Comparison of ENCODE assay signal across 31 cellular contexts in genomic region chr5:24747327-24747726, GRCh38.
"Had no signal": no experiment of that assay in that cellular context is flagged by ENCODE, and none has a peak within 500 bp of the region (broad histone marks: within the 10 kb centered on the region; RNA-seq: fewer than 3 reads in every experiment).

No MANE protein-coding gene starts in this region.

- H3K4me1 Mint-ChIP-seq: activated CD4-positive, alpha-beta T cell treated with anti-CD3 and anti-CD28 coated beads, Interleukin-2, amount 10 ng/mL, durations not matched to agents 7 days and 5 days; activated naive CD8-positive, alpha-beta T cell treated with anti-CD3 and anti-CD28 coated beads, Interleukin-2, amount 50 U/mL, for 24 hours; T-cell had no signal

- H3K27me3 Mint-ChIP-seq: activated CD4-positive, alpha-beta memory T cell treated with anti-CD3 and anti-CD28 coated beads for 36 hours; activated CD4-positive, alpha-beta T cell treated with anti-CD3 and anti-CD28 coated beads, Interleukin-2, amount 10 ng/mL, durations not matched to agents 7 days and 5 days; activated naive CD8-positive, alpha-beta T cell treated with anti-CD3 and anti-CD28 coated beads, Interleukin-2, amount 50 U/mL, for 24 hours; T-cell had no signal

- H3K9me3 ChIP-seq: ascending aorta, body of pancreas, SJSA1 had no signal

- H3K36me3 Mint-ChIP-seq: activated CD4-positive, alpha-beta memory T cell treated with anti-CD3 and anti-CD28 coated beads for 36 hours; activated naive CD4-positive, alpha-beta T cell treated with anti-CD3 and anti-CD28 coated beads, Interleukin-2, amount 50 U/mL, for 72 hours; T-cell had no signal

- H3K4me3 Mint-ChIP-seq: activated CD4-positive, alpha-beta memory T cell treated with anti-CD3 and anti-CD28 coated beads for 36 hours; activated CD4-positive, alpha-beta T cell treated with anti-CD3 and anti-CD28 coated beads, Interleukin-2, amount 10 ng/mL, durations not matched to agents 7 days and 5 days; activated naive CD8-positive, alpha-beta T cell treated with anti-CD3 and anti-CD28 coated beads, Interleukin-2, amount 50 U/mL, for 24 hours; activated T-cell treated with anti-CD3 and anti-CD28 coated beads, Interleukin-2, amount 50 U/mL, for 4 hours; T-cell had no signal

- H3K27ac Mint-ChIP-seq: activated CD4-positive, alpha-beta memory T cell treated with anti-CD3 and anti-CD28 coated beads for 36 hours; activated CD4-positive, alpha-beta T cell treated with anti-CD3 and anti-CD28 coated beads, Interleukin-2, amount 10 ng/mL, durations not matched to agents 7 days and 5 days; activated naive CD4-positive, alpha-beta T cell treated with anti-CD3 and anti-CD28 coated beads, Interleukin-2, amount 50 U/mL, for 72 hours; activated naive CD8-positive, alpha-beta T cell treated with anti-CD3 and anti-CD28 coated beads, Interleukin-2, amount 50 U/mL, for 24 hours; T-cell had no signal

- H3K4me1 ChIP-seq: ascending aorta, body of pancreas, SJSA1 had no signal

- H3K36me3 ChIP-seq: ascending aorta, cardiac muscle cell, SJSA1 had no signal

- H3K27me3 ChIP-seq: ascending aorta, body of pancreas, cardiac muscle cell, SJSA1 had no signal

- FAIRE-seq: K562 had no signal

- DNase-seq: activated CD4-positive, alpha-beta memory T cell treated with anti-CD3 and anti-CD28 coated beads for 36 hours; activated CD4-positive, alpha-beta T cell treated with anti-CD3 and anti-CD28 coated beads, Interleukin-2, amount 10 ng/mL, durations not matched to agents 7 days and 5 days; activated CD4-positive, CD25-positive, alpha-beta regulatory T cell; activated CD8-positive, alpha-beta memory T cell treated with anti-CD3 and anti-CD28 coated beads for 24 hours; activated effector memory CD4-positive, alpha-beta T cell treated with anti-CD3 and anti-CD28 coated beads, Interleukin-2, amount 50 U/mL, for 16 hours; activated naive CD4-positive, alpha-beta T cell treated with Interleukin-2 at 50 U/mL for 16 hours; activated naive CD8-positive, alpha-beta T cell treated with anti-CD3 and anti-CD28 coated beads, Interleukin-2, amount 50 U/mL, for 24 hours; activated T-cell treated with anti-CD3 and anti-CD28 coated beads, Interleukin-2, amount 50 U/mL, for 4 hours; amniotic stem cell; body of pancreas; Karpas-422; MM.1S; NCI-H1105; NCI-H1436; NCI-H1694 treated with DMSO at 0.1 percent for 48 hours; NCI-H2029 treated with DMSO at 0.1 percent for 48 hours; NCI-H2171; NCI-H2227 treated with DMSO at 0.1 percent for 48 hours; NCI-H446 treated with DMSO at 0.1 percent for 48 hours; NCI-H526 treated with DMSO at 0.1 percent for 48 hours; NK-92 treated with Interleukin-12 subunit alpha and Interleukin-12 subunit beta, amount 100 ng/mL, for 24 hours; OCI-M1; RPMI8226; T-cell; T-helper 2 cell; T1000 had no signal

- H3K4me3 ChIP-seq: ascending aorta, body of pancreas, cardiac muscle cell, K562, SJSA1 had no signal

- H3K27ac ChIP-seq: ascending aorta, body of pancreas, cardiac muscle cell, SJSA1 had no signal
